ENCODE assay signal across 8 cellular contexts in genomic region chr1:229410692-229411433, GRCh38. TPM values are rescaled to one million over a fixed set of nuclear protein-coding genes. Genes with fewer than 3 reads are reported as not detected.
DNase-seq lines count a peak whose midpoint lies in the region; ATAC-seq and TF ChIP-seq lines count a peak whose summit lies in the region.

No MANE protein-coding gene starts in this region.

- H3K27me3 ChIP-seq in right atrium auricular region = peaks cover 0 to 3% of the 10 kb centered on the region in 2 donors
- H3K27me3 ChIP-seq in skeletal muscle tissue (ENCODE audit: control insufficient read depth in 3 of 3, insufficient read depth in 3 of 3, low read length in 3 of 3) = peaks cover 8 to 26% (median 11%) of the 10 kb centered on the region in 3 donors

- intact Hi-C loops in activated T-helper 1 cell treated with anti-CD3 and anti-CD28 coated beads, Interleukin-12 subunit alpha, Interleukin-12 subunit beta, Interleukin-2, Interleukin-4 antibody, amounts not matched to agents 30 ng/mL and 10 ng/mL and 1 ng/mL, durations not matched to agents 14 hours and 24 hours and 36 hours (cut with micrococcal nuclease) = no loop called here

- H3K9ac ChIP-seq in skeletal muscle tissue (ENCODE audit: low read depth in 1 of 3, low read length in 3 of 3) = peak overlapping the region; percentile 82 to 99 (median 94)

- CTCF ChIA-PET in activated naive CD4-positive, alpha-beta T cell treated with anti-CD3 and anti-CD28 coated beads, Interleukin-2, amount 10 ng/mL, durations not matched to agents 7 days and 5 days (lab: Charles Lee) = interaction anchor here (0.6 to 1.9 kb wide), 4 partner anchors 31 to 152 kb away, joined by 3 to 4 read pairs (median 4); no protein-coding TSS in a partner anchor

- no peaks in the 10 kb centered on the region for H3K9me3 ChIP-seq in right atrium auricular region
- no peaks in the 10 kb centered on the region for H3K9me3 ChIP-seq in skeletal muscle tissue (ENCODE audit: control insufficient read depth in 3 of 3, low read length in 3 of 3)

- H3K27ac Mint-ChIP-seq in activated naive CD4-positive, alpha-beta T cell treated with anti-CD3 and anti-CD28 coated beads, Interleukin-2, amount 50 U/mL, for 72 hours = no peak overlapping the region
- H3K27ac Mint-ChIP-seq in activated naive CD4-positive, alpha-beta T cell treated with anti-CD3 and anti-CD28 coated beads, Interleukin-2, amount 10 ng/mL, durations not matched to agents 7 days and 5 days = no peak overlapping the region
- no peak overlapping the region for H3K27ac Mint-ChIP-seq in activated T-helper 1 cell treated with anti-CD3 and anti-CD28 coated beads, Interleukin-12 subunit alpha, Interleukin-12 subunit beta, Interleukin-2, Interleukin-4 antibody, amounts not matched to agents 30 ng/mL and 10 ng/mL and 1 ng/mL, durations not matched to agents 14 hours and 24 hours and 36 hours

- H3K27ac ChIP-seq in right atrium auricular region (peak overlapping the region; percentile 86 to 94), skeletal muscle tissue (ENCODE audit: low read depth, low read length) (peak overlapping the region; percentile 99)

- H3K27me3 Mint-ChIP-seq in activated naive CD4-positive, alpha-beta T cell treated with anti-CD3 and anti-CD28 coated beads, Interleukin-2, amount 10 ng/mL, durations not matched to agents 7 days and 5 days = peaks cover 81% of the 10 kb centered on the region
- H3K27me3 Mint-ChIP-seq in activated T-helper 1 cell treated with anti-CD3 and anti-CD28 coated beads, Interleukin-12 subunit alpha, Interleukin-12 subunit beta, Interleukin-2, Interleukin-4 antibody, amounts not matched to agents 30 ng/mL and 10 ng/mL and 1 ng/mL, durations not matched to agents 14 hours and 24 hours and 36 hours (ENCODE audit: insufficient read depth) = peaks cover 62% of the 10 kb centered on the region

- no peaks in the 10 kb centered on the region for H3K9me3 Mint-ChIP-seq in activated naive CD4-positive, alpha-beta T cell treated with anti-CD3 and anti-CD28 coated beads, Interleukin-2, amount 50 U/mL, for 72 hours
- H3K9me3 Mint-ChIP-seq in activated naive CD4-positive, alpha-beta T cell treated with anti-CD3 and anti-CD28 coated beads, Interleukin-2, amount 10 ng/mL, durations not matched to agents 7 days and 5 days = no peaks in the 10 kb centered on the region
- no peaks in the 10 kb centered on the region for H3K9me3 Mint-ChIP-seq in activated T-helper 1 cell treated with anti-CD3 and anti-CD28 coated beads, Interleukin-12 subunit alpha, Interleukin-12 subunit beta, Interleukin-2, Interleukin-4 antibody, amounts not matched to agents 30 ng/mL and 10 ng/mL and 1 ng/mL, durations not matched to agents 14 hours and 24 hours and 36 hours

- no peaks in the 10 kb centered on the region for H3K36me3 Mint-ChIP-seq in activated naive CD4-positive, alpha-beta T cell treated with anti-CD3 and anti-CD28 coated beads, Interleukin-2, amount 50 U/mL, for 72 hours
- no peaks in the 10 kb centered on the region for H3K36me3 Mint-ChIP-seq in activated naive CD4-positive, alpha-beta T cell treated with anti-CD3 and anti-CD28 coated beads, Interleukin-2, amount 10 ng/mL, durations not matched to agents 7 days and 5 days
- H3K36me3 Mint-ChIP-seq in activated T-helper 1 cell treated with anti-CD3 and anti-CD28 coated beads, Interleukin-12 subunit alpha, Interleukin-12 subunit beta, Interleukin-2, Interleukin-4 antibody, amounts not matched to agents 30 ng/mL and 10 ng/mL and 1 ng/mL, durations not matched to agents 14 hours and 24 hours and 36 hours (ENCODE audit: low read depth) = no peaks in the 10 kb centered on the region

- TF ChIP-seq CTCF in right atrium auricular region (IDR thresholded peaks at IDR 0.05) = no peak

- peak; percentile 59 to 68 for ATAC-seq in activated naive CD4-positive, alpha-beta T cell treated with anti-CD3 and anti-CD28 coated beads, Interleukin-2, amount 50 U/mL, for 72 hours
- ATAC-seq in GM21576 (IDR thresholded peaks at IDR 0.05; ENCODE audit: unreplicated experiment) = no peak

- no peak for DNase-seq in activated naive CD4-positive, alpha-beta T cell treated with anti-CD3 and anti-CD28 coated beads, Interleukin-2, amount 50 U/mL, for 72 hours (ENCODE audit: low spot score in 2 of 2)
- DNase-seq in activated naive CD4-positive, alpha-beta T cell treated with anti-CD3 and anti-CD28 coated beads, Interleukin-2, amount 10 ng/mL, durations not matched to agents 7 days and 5 days = no peak
- DNase-seq in NCI-H2171 treated with DMSO at 0.1 percent for 48 hours (lab: John Stamatoyannopoulos, UW) (peak; percentile 97), right atrium auricular region (ENCODE audit: low spot score) (peak; percentile 71), NCI-H1048 (lab: John Stamatoyannopoulos, UW) (no peak)
- DNase-seq in activated T-helper 1 cell treated with anti-CD3 and anti-CD28 coated beads, Interleukin-12 subunit alpha, Interleukin-12 subunit beta, Interleukin-2, Interleukin-4 antibody, amounts not matched to agents 30 ng/mL and 10 ng/mL and 1 ng/mL, durations not matched to agents 14 hours and 24 hours and 36 hours (ENCODE audit: low spot score) = no peak

- H3K4me3 Mint-ChIP-seq in activated naive CD4-positive, alpha-beta T cell treated with anti-CD3 and anti-CD28 coated beads, Interleukin-2, amount 10 ng/mL, durations not matched to agents 7 days and 5 days = no peak overlapping the region
- H3K4me3 Mint-ChIP-seq in activated T-helper 1 cell treated with anti-CD3 and anti-CD28 coated beads, Interleukin-12 subunit alpha, Interleukin-12 subunit beta, Interleukin-2, Interleukin-4 antibody, amounts not matched to agents 30 ng/mL and 10 ng/mL and 1 ng/mL, durations not matched to agents 14 hours and 24 hours and 36 hours = peak overlapping the region; percentile 2

- H3K4me1 ChIP-seq in right atrium auricular region (peaks cover 0 to 58% of the 10 kb centered on the region in 2 donors), skeletal muscle tissue (ENCODE audit: control insufficient read depth in 3 of 3, insufficient read depth in 3 of 3, low read length in 3 of 3) (peaks cover 41 to 52% (median 51%) of the 10 kb centered on the region in 3 donors)

- H3K4me3 ChIP-seq in right atrium auricular region = peak overlapping the region in 1 of 2 donors; percentile 0
- H3K4me3 ChIP-seq in skeletal muscle tissue (ENCODE audit: low read length in 3 of 3) = peak overlapping the region; percentile 70 to 80 (median 71)

- H3K36me3 ChIP-seq in right atrium auricular region (no peaks in the 10 kb centered on the region), skeletal muscle tissue (ENCODE audit: control insufficient read depth in 3 of 3, insufficient read depth in 3 of 3, low read length in 3 of 3) (no peaks in the 10 kb centered on the region)

- H3K4me1 Mint-ChIP-seq in activated naive CD4-positive, alpha-beta T cell treated with anti-CD3 and anti-CD28 coated beads, Interleukin-2, amount 10 ng/mL, durations not matched to agents 7 days and 5 days = peaks cover 27% of the 10 kb centered on the region
- peaks cover 14% of the 10 kb centered on the region for H3K4me1 Mint-ChIP-seq in activated T-helper 1 cell treated with anti-CD3 and anti-CD28 coated beads, Interleukin-12 subunit alpha, Interleukin-12 subunit beta, Interleukin-2, Interleukin-4 antibody, amounts not matched to agents 30 ng/mL and 10 ng/mL and 1 ng/mL, durations not matched to agents 14 hours and 24 hours and 36 hours (ENCODE audit: low read depth)

RNA-seq across cellular contexts. Expression of gene ACTA1, which starts 23.0 kb away (rescaled TPM):
- total RNA-seq in activated naive CD4-positive, alpha-beta T cell treated with anti-CD3 and anti-CD28 coated beads, Interleukin-2, amount 50 U/mL, for 72 hours = not detected
- total RNA-seq in activated T-helper 1 cell treated with anti-CD3 and anti-CD28 coated beads, Interleukin-12 subunit alpha, Interleukin-12 subunit beta, Interleukin-2, Interleukin-4 antibody, amounts not matched to agents 30 ng/mL and 10 ng/mL and 1 ng/mL, durations not matched to agents 14 hours and 24 hours and 36 hours = 0.20 TPM in 1 of 2 replicates, not detected in the other
- total RNA-seq in right atrium auricular region (1,000 to 10,000 TPM in 1 of 2 donors, 100 to 1,000 TPM in 1; 422 to 3,527 TPM), skeletal muscle tissue (2,324 TPM)

Comparison
In these comparisons a context has a peak if more than half of its experiments do, and no peak if none do; other contexts are left out.
1. DNase-seq: peak in NCI-H2171 treated with DMSO at 0.1 percent for 48 hours (single experiment) and right atrium auricular region (single experiment); none in activated naive CD4-positive, alpha-beta T cell treated with anti-CD3 and anti-CD28 coated beads, Interleukin-2, amount 50 U/mL, for 72 hours (0 of 2), activated naive CD4-positive, alpha-beta T cell treated with anti-CD3 and anti-CD28 coated beads, Interleukin-2, amount 10 ng/mL, durations not matched to agents 7 days and 5 days (single experiment), activated T-helper 1 cell treated with anti-CD3 and anti-CD28 coated beads, Interleukin-12 subunit alpha, Interleukin-12 subunit beta, Interleukin-2, Interleukin-4 antibody, amounts not matched to agents 30 ng/mL and 10 ng/mL and 1 ng/mL, durations not matched to agents 14 hours and 24 hours and 36 hours (single experiment) and NCI-H1048 (single experiment).
2. RNA of gene ACTA1, which starts 23.0 kb away (total RNA-seq): 422 to 3,527 TPM in right atrium auricular region and 2,324 TPM in skeletal muscle tissue (single experiment); not detected in activated naive CD4-positive, alpha-beta T cell treated with anti-CD3 and anti-CD28 coated beads, Interleukin-2, amount 50 U/mL, for 72 hours and 0.20 TPM in activated T-helper 1 cell treated with anti-CD3 and anti-CD28 coated beads, Interleukin-12 subunit alpha, Interleukin-12 subunit beta, Interleukin-2, Interleukin-4 antibody, amounts not matched to agents 30 ng/mL and 10 ng/mL and 1 ng/mL, durations not matched to agents 14 hours and 24 hours and 36 hours; every median in the first group is over 100 times any median in the second.